Comparison of ENCODE assay signal across 9 cellular contexts in the genomic region with DNA sequence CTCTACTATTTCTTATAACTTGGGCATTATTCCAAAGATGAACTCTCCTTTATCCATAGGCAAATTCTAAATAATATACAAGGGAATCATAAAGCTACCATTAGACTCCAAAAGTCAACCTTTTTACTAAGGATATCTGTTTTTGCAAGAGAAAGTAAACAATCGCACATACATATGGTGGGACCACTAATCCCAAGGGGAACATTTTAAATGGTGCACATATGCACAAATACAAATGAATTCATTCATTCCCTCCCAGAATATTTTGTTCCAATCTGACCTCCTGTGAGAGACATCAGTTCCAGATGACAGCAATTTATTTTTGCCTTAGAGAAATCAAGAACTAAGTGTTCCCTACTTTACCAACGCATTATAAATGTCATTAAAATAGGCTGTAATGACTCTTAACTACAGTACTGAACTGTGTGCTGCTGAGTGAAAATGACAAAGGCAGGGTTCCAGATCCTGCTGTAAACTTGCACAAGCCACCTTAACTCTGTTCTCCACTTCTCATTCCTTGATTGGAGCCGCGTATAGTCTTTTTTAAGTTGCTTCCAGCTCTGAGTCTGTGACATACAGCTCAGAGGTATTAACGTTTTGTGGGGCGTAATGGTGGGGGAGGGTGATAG. TPM values are rescaled to one million over a fixed set of nuclear protein-coding genes. Genes with fewer than 3 reads are reported as not detected.
DNase-seq lines count a peak whose midpoint lies in the region; ATAC-seq and TF ChIP-seq lines count a peak whose summit lies in the region.
"Had no signal": no experiment of that assay in that cellular context is flagged by ENCODE, and none has a peak within 500 bp of the region (broad histone marks: within the 10 kb centered on the region; RNA-seq: fewer than 3 reads in every experiment).

No MANE protein-coding gene starts in this region.

- H3K4me3 Mint-ChIP-seq in activated CD4-positive, alpha-beta T cell treated with anti-CD3 and anti-CD28 coated beads for 36 hours = peak overlapping the region; percentile 94

- POLR2A ChIA-PET in activated CD4-positive, alpha-beta T cell treated with anti-CD3 and anti-CD28 coated beads for 36 hours (lab: Charles Lee) = no interaction called here

- peaks cover 50% of the 10 kb centered on the region for H3K36me3 Mint-ChIP-seq in activated CD4-positive, alpha-beta T cell treated with anti-CD3 and anti-CD28 coated beads for 36 hours (ENCODE audit: low read depth)
- peaks cover 37 to 47% of the 10 kb centered on the region in 2 donors for H3K36me3 Mint-ChIP-seq in activated naive CD4-positive, alpha-beta T cell treated with anti-CD3 and anti-CD28 coated beads, Interleukin-2, amount 50 U/mL, for 72 hours

- no peak overlapping the region for H3K27ac ChIP-seq in thoracic aorta

- H3K4me3 ChIP-seq in iPS-15b (ENCODE audit: low read depth, low read length) (peak overlapping the region; percentile 97), thoracic aorta (peak overlapping the region; percentile 98)

- TF ChIP-seq CTCF in thoracic aorta (IDR thresholded peaks at IDR 0.05) = no peak

- peak overlapping the region; percentile 99 for H3K27ac Mint-ChIP-seq in activated CD4-positive, alpha-beta T cell treated with anti-CD3 and anti-CD28 coated beads for 36 hours
- peak overlapping the region; percentile 90 to 99 for H3K27ac Mint-ChIP-seq in activated naive CD4-positive, alpha-beta T cell treated with anti-CD3 and anti-CD28 coated beads, Interleukin-2, amount 50 U/mL, for 72 hours

- H3K4me1 ChIP-seq in iPS-15b (ENCODE audit: control insufficient read depth, insufficient read depth, low read length) (peaks cover 15% of the 10 kb centered on the region), thoracic aorta (ENCODE audit: control insufficient read depth in 1 of 2, low read depth in 2 of 2) (peaks cover 35 to 57% of the 10 kb centered on the region in 2 donors)

- no peaks in the 10 kb centered on the region for H3K36me3 ChIP-seq in iPS-15b (ENCODE audit: control insufficient read depth, insufficient read depth, low read length)
- peaks cover 7% of the 10 kb centered on the region for H3K36me3 ChIP-seq in thoracic aorta

- H3K9ac ChIP-seq in iPS-15b (ENCODE audit: low read depth, low read length) = peak overlapping the region; percentile 99

- no peaks in the 10 kb centered on the region for H3K9me3 Mint-ChIP-seq in activated CD4-positive, alpha-beta T cell treated with anti-CD3 and anti-CD28 coated beads for 36 hours (ENCODE audit: low read depth)
- H3K9me3 Mint-ChIP-seq in activated naive CD4-positive, alpha-beta T cell treated with anti-CD3 and anti-CD28 coated beads, Interleukin-2, amount 50 U/mL, for 72 hours = no peaks in the 10 kb centered on the region

- peaks cover 46% of the 10 kb centered on the region for H3K4me1 Mint-ChIP-seq in activated CD4-positive, alpha-beta T cell treated with anti-CD3 and anti-CD28 coated beads for 36 hours

- H3K9me3 ChIP-seq in iPS-15b (ENCODE audit: control insufficient read depth, insufficient read depth, low read length) = no peaks in the 10 kb centered on the region
- H3K9me3 ChIP-seq in thoracic aorta = no peaks in the 10 kb centered on the region

- H3K27me3 ChIP-seq in iPS-15b (ENCODE audit: control insufficient read depth, insufficient read depth, low read length) = no peaks in the 10 kb centered on the region
- no peaks in the 10 kb centered on the region for H3K27me3 ChIP-seq in thoracic aorta (replicated peaks; ENCODE audit: insufficient read depth)

- intact Hi-C loops in activated CD4-positive, alpha-beta T cell treated with anti-CD3 and anti-CD28 coated beads for 36 hours (cut with DNase I, micrococcal nuclease) = loop anchor here (2.0 to 5.0 kb wide), 5 partner anchors 24 to 650 kb away; a partner anchor contains a TSS

- no peak for DNase-seq in activated CD4-positive, alpha-beta T cell treated with anti-CD3 and anti-CD28 coated beads for 36 hours
- DNase-seq in activated CD4-positive, alpha-beta T cell treated with anti-CD3 and anti-CD28 coated beads for 1 hour = no peak
- no peak for DNase-seq in activated naive CD4-positive, alpha-beta T cell treated with anti-CD3 and anti-CD28 coated beads, Interleukin-2, amount 50 U/mL, for 72 hours (ENCODE audit: low spot score in 2 of 2)
- DNase-seq in thoracic aorta (ENCODE audit: low spot score) = no peak
- DNase-seq in stimulated activated CD4-positive, alpha-beta T cell treated with anti-CD3 and anti-CD28 coated beads, Interleukin-4, amount 100 ng/mL, for 4 hours = no peak
- no peak for DNase-seq in HT-29 (ENCODE audit: low spot score)

- H3K27me3 Mint-ChIP-seq in activated CD4-positive, alpha-beta T cell treated with anti-CD3 and anti-CD28 coated beads for 36 hours = no peaks in the 10 kb centered on the region

- no peak for ATAC-seq in activated CD4-positive, alpha-beta T cell treated with anti-CD3 and anti-CD28 coated beads for 36 hours
- ATAC-seq in activated naive CD4-positive, alpha-beta T cell treated with anti-CD3 and anti-CD28 coated beads, Interleukin-2, amount 50 U/mL, for 72 hours = no peak
- no peak for ATAC-seq in thoracic aorta (ENCODE audit: insufficient number of reproducible peaks, low FRiP score, low read depth)
- ATAC-seq in GM19452 (IDR thresholded peaks at IDR 0.05; ENCODE audit: unreplicated experiment) = no peak
- ATAC-seq: left lobe of liver had no signal

- CTCF ChIA-PET in activated CD4-positive, alpha-beta T cell treated with anti-CD3 and anti-CD28 coated beads for 36 hours (lab: Charles Lee) = interaction anchor here (0.6 to 1.2 kb wide), 4 partner anchors 10 to 730 kb away, joined by 3 read pairs; a partner anchor contains a TSS

RNA-seq across cellular contexts. Expression of a gene that starts 2.0 kb away (rescaled TPM):
- total RNA-seq in activated CD4-positive, alpha-beta T cell treated with anti-CD3 and anti-CD28 coated beads for 36 hours = 100 to 1,000 TPM; 201 to 210 TPM
- total RNA-seq in activated naive CD4-positive, alpha-beta T cell treated with anti-CD3 and anti-CD28 coated beads, Interleukin-2, amount 50 U/mL, for 72 hours = 100 to 1,000 TPM; 204 to 221 TPM
- total RNA-seq in thoracic aorta = 100 to 1,000 TPM; 101 to 171 TPM
- total RNA-seq in HT-29 (2014; rRNA removed; shearing (Covaris generic)) = 148 and 167 TPM in 2 replicates
